In genomic region chr7:101926265-101926664, GRCh38 we compare ENCODE assay signal across 17 cellular contexts.
DNase-seq lines count a peak whose midpoint lies in the region; ATAC-seq and TF ChIP-seq lines count a peak whose summit lies in the region.
"Had no signal": no experiment of that assay in that cellular context is flagged by ENCODE, and none has a peak within 500 bp of the region (broad histone marks: within the 10 kb centered on the region; RNA-seq: fewer than 3 reads in every experiment).

No MANE protein-coding gene starts in this region.

- peaks cover 25 to 50% of the 10 kb centered on the region in 2 donors for H3K36me3 Mint-ChIP-seq in CD14-positive monocyte
- H3K36me3 Mint-ChIP-seq in GM23338 (ENCODE audit: low read depth): peaks cover 31% of the 10 kb centered on the region

- DNase-seq in CD14-positive monocyte (ENCODE audit: low spot score): no peak
- DNase-seq in GM23338 (ENCODE audit: low spot score): no peak
- DNase-seq in right cardiac atrium: no peak
- DNase-seq in gastrocnemius medialis: peak in 1 of 2 donors; percentile 7
- DNase-seq in Kasumi-1 (lab: John Stamatoyannopoulos, UW): no peak
- no peak for DNase-seq in smooth muscle cell (lab: John Stamatoyannopoulos, UW; ENCODE audit: unreplicated experiment)
- DNase-seq: CD4-positive, alpha-beta memory T cell; DND-41; IMR-90; NCI-H1105; NCI-H1694; NCI-H2227 treated with DMSO at 0.1 percent for 48 hours; NCI-H524 treated with DMSO at 0.1 percent for 48 hours; SHP77; SK-N-SH had no signal

- H3K27ac Mint-ChIP-seq in CD14-positive monocyte: peak overlapping the region in 4 of 7 donors; percentile 33 to 63 (median 52)
- no peak overlapping the region; the same call in 1 of the 2 replicates for H3K27ac Mint-ChIP-seq in GM23338

- H2AFZ ChIP-seq in GM23338 (no peak overlapping the region), smooth muscle cell (ENCODE audit: low read depth) (no peak overlapping the region)

- peaks cover 30% of the 10 kb centered on the region for H4K20me1 ChIP-seq in GM23338 (replicated peaks; ENCODE audit: insufficient read depth)
- H4K20me1 ChIP-seq in smooth muscle cell (ENCODE audit: low read depth): peaks cover 54% of the 10 kb centered on the region

- 0 out of 2 replicates have a peak overlapping the region, but pooled peaks have one; percentile 80 for H3K27ac ChIP-seq in GM23338 (ENCODE audit: low read depth)
- H3K27ac ChIP-seq in right cardiac atrium (ENCODE audit: low read length): peak overlapping the region; percentile 72
- H3K27ac ChIP-seq in gastrocnemius medialis: peak overlapping the region; percentile 81 to 94 (median 88)
- H3K27ac ChIP-seq in smooth muscle cell (ENCODE audit: low read depth): no peak overlapping the region
- H3K27ac ChIP-seq: Peyer's patch had no signal

- H3K9me2 ChIP-seq in GM23338 (ENCODE audit: insufficient read depth): no peaks in the 10 kb centered on the region
- H3K9me2 ChIP-seq: SK-N-SH had no signal

- no peaks in the 10 kb centered on the region for H3K27me3 Mint-ChIP-seq in CD14-positive monocyte (ENCODE audit: low read depth in 3 of 3)
- H3K27me3 Mint-ChIP-seq in GM23338 (ENCODE audit: insufficient read depth, low read depth, poor library complexity): peaks cover 18% of the 10 kb centered on the region
- H3K27me3 Mint-ChIP-seq: CD4-positive, alpha-beta memory T cell had no signal

- H3K4me1 ChIP-seq in GM23338 (ENCODE audit: insufficient read depth): peaks cover 20% of the 10 kb centered on the region
- H3K4me1 ChIP-seq in right cardiac atrium (ENCODE audit: control insufficient read depth, insufficient read depth, low read length): no peaks in the 10 kb centered on the region
- H3K4me1 ChIP-seq in gastrocnemius medialis: peaks cover 30 to 39% of the 10 kb centered on the region in 2 donors
- H3K4me1 ChIP-seq in smooth muscle cell (ENCODE audit: low read depth): peaks cover 16% of the 10 kb centered on the region
- H3K4me1 ChIP-seq: Peyer's patch had no signal

- WGBS in right cardiac atrium: 90% methylated on average over 3 of the region's 3 CpGs
- WGBS in smooth muscle cell (ENCODE audit: low lambda C conversion rate): 92% methylated on average over 3 of the region's 3 CpGs

- no peaks in the 10 kb centered on the region for H3K9me3 ChIP-seq in right cardiac atrium (ENCODE audit: control insufficient read depth, low read length)
- no peaks in the 10 kb centered on the region for H3K9me3 ChIP-seq in gastrocnemius medialis
- H3K9me3 ChIP-seq in smooth muscle cell (replicated peaks; ENCODE audit: low read depth): no peaks in the 10 kb centered on the region
- H3K9me3 ChIP-seq: Peyer's patch, SK-N-SH had no signal

- H3K4me3 Mint-ChIP-seq in CD14-positive monocyte (no peak overlapping the region), GM23338 (no peak overlapping the region)

- H3K36me3 ChIP-seq in GM23338 (ENCODE audit: insufficient read depth) (no peaks in the 10 kb centered on the region), gastrocnemius medialis (no peaks in the 10 kb centered on the region), smooth muscle cell (ENCODE audit: low read depth) (no peaks in the 10 kb centered on the region)
- H3K36me3 ChIP-seq: Peyer's patch had no signal

- H3K27me3 ChIP-seq in GM23338 (ENCODE audit: insufficient read depth) (no peaks in the 10 kb centered on the region), right cardiac atrium (ENCODE audit: control insufficient read depth, insufficient read depth) (no peaks in the 10 kb centered on the region), gastrocnemius medialis (no peaks in the 10 kb centered on the region), smooth muscle cell (ENCODE audit: low read depth) (no peaks in the 10 kb centered on the region)
- H3K27me3 ChIP-seq: Peyer's patch had no signal

- in situ Hi-C loops in gastrocnemius medialis (cut with MboI; ENCODE audit: low sequenced_read_pairs in 4 of 4): no loop called here

- ATAC-seq in GM23338 (peak; percentile 56), right cardiac atrium (no peak), gastrocnemius medialis (no peak), HG03175 (IDR thresholded peaks at IDR 0.05; ENCODE audit: unreplicated experiment) (no peak)

- H3K9me3 Mint-ChIP-seq in CD14-positive monocyte (no peaks in the 10 kb centered on the region), GM23338 (peaks cover 8% of the 10 kb centered on the region)
- H3K9me3 Mint-ChIP-seq: CD4-positive, alpha-beta memory T cell had no signal

- H3K4me2 ChIP-seq in GM23338 (no peak overlapping the region), smooth muscle cell (no peak overlapping the region)
- H3K4me2 ChIP-seq: SK-N-SH had no signal

- peaks cover 13% of the 10 kb centered on the region for H3K4me1 Mint-ChIP-seq in CD14-positive monocyte
- peaks cover 28% of the 10 kb centered on the region for H3K4me1 Mint-ChIP-seq in GM23338

- H3F3A ChIP-seq in GM23338 (replicated peaks; ENCODE audit: low read depth) (0 out of 2 replicates have a peak, but pooled peaks cover 3% of the 10 kb centered on the region), smooth muscle cell (ENCODE audit: low read depth) (peaks cover 19% of the 10 kb centered on the region)

- intact Hi-C loops in CD14-positive monocyte (cut with micrococcal nuclease) (no loop called here), right cardiac atrium (cut with DNase I) (no loop called here), gastrocnemius medialis (cut with DNase I; ENCODE audit: low total_unique reads) (no loop called here)

- H3K4me3 ChIP-seq in GM23338 (no peak overlapping the region), right cardiac atrium (ENCODE audit: low read length) (no peak overlapping the region), gastrocnemius medialis (no peak overlapping the region), smooth muscle cell (no peak overlapping the region)
- H3K4me3 ChIP-seq: Peyer's patch had no signal

- H3K79me2 ChIP-seq in GM23338 (replicated peaks; ENCODE audit: insufficient read depth): peaks cover 100% of the 10 kb centered on the region
- peaks cover 74% of the 10 kb centered on the region for H3K79me2 ChIP-seq in smooth muscle cell (ENCODE audit: low read depth)

- TF ChIP-seq POLR2A in gastrocnemius medialis (IDR thresholded peaks at IDR 0.05): no peak

- H3K9ac ChIP-seq in smooth muscle cell (ENCODE audit: low read depth): no peak overlapping the region
- H3K9ac ChIP-seq: SK-N-SH had no signal

- TF ChIP-seq CTCF in CD14-positive monocyte (IDR thresholded peaks at IDR 0.05) (no peak), GM23338 (conservative IDR thresholded peaks at IDR 0.05; ENCODE audit: low read depth in 2 of 2) (no peak), gastrocnemius medialis (IDR thresholded peaks at IDR 0.05 in 4 of 5, conservative IDR thresholded peaks at IDR 0.05 in 1 of 5) (no peak), smooth muscle cell (IDR thresholded peaks at IDR 0.05; ENCODE audit: borderline replicate concordance, insufficient read depth, poor library complexity, severe bottlenecking) (no peak)

TF ChIP-seq in GM23338, 12 proteins besides CTCF, POLR2A, EP300 and RAD21 (continues in another document):
- TF ChIP-seq NANOG (IDR thresholded peaks at IDR 0.05; ENCODE audit: borderline replicate concordance) (no peak), JUNB (IDR thresholded peaks at IDR 0.05; ENCODE audit: unreplicated experiment) (no peak), STAT1 (IDR thresholded peaks at IDR 0.05; ENCODE audit: unreplicated experiment) (no peak), ZNF114 (CRISPR knock-in tag; IDR thresholded peaks at IDR 0.05) (no peak), ZNF331 (CRISPR knock-in tag; IDR thresholded peaks at IDR 0.05; ENCODE audit: low read depth) (no peak)
